In the genomic region with DNA sequence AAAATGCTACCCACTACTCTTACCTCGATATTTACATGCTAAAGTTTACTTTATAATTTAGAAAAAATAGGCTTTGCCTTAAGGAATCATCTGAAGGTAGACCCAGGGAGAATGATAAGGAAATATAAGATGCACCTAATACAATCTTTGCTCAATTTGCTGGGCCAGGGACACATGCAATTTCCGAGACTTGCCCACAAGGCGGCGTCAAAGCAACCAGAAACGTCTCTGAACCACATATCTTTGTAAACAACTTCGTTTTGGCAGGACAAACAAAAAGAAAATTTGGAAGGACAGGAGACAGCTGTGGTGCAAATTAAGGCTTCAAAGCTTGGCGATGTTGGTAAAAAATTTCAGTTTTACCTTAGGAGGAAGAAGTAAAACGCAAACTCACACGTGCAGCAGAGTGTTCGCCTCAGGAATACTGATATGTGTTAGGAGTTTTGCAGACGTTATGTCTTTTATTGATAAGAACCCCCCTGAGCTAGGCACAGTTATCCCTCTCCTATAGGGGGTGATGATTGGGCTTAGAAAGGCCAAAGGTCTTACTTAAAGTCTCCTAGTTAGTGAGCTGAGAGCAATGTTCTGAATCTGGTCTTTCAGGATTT, we compare ENCODE assay signal across 8 cellular contexts.
A peak's percentile ranks its signal among the peaks of the same experiment; 100 is the strongest.
DNase-seq lines count a peak whose midpoint lies in the region; FAIRE-seq and TF ChIP-seq lines count a peak whose summit lies in the region.

No MANE protein-coding gene starts in this region.

- no peaks in the 10 kb centered on the region for H4K20me1 ChIP-seq in BLaER1
- no peaks in the 10 kb centered on the region for H4K20me1 ChIP-seq in keratinocyte (ENCODE audit: control insufficient read depth, extremely low read depth, insufficient read depth, low read length)

- H3K36me3 ChIP-seq in BLaER1 = peaks cover 30% of the 10 kb centered on the region; the same call in 1 of the 2 replicates
- H3K36me3 ChIP-seq in keratinocyte (ENCODE audit: control insufficient read depth in 2 of 2, extremely low read depth in 1 of 2, insufficient read depth in 2 of 2, low read length in 2 of 2) = no peaks in the 10 kb centered on the region

- H3K4me1 ChIP-seq in BLaER1 (peaks cover 4% of the 10 kb centered on the region; the same call in 1 of the 2 replicates), keratinocyte (ENCODE audit: control insufficient read depth, extremely low read depth, insufficient read depth, low read length) (no peaks in the 10 kb centered on the region)

- no peak overlapping the region for H3K9ac ChIP-seq in BLaER1
- H3K9ac ChIP-seq in keratinocyte (ENCODE audit: control insufficient read depth, extremely low read depth, insufficient read depth, low read length) = no peak overlapping the region

- H3K36me3 Mint-ChIP-seq in HFFc6 (ENCODE audit: low read depth) (no peaks in the 10 kb centered on the region), brain (peaks cover 31% of the 10 kb centered on the region)

- TF ChIP-seq CTCF in HFFc6 (IDR thresholded peaks at IDR 0.05) = peak; percentile 79
- peak; percentile 63 to 73 for TF ChIP-seq CTCF in brain (conservative IDR thresholded peaks at IDR 0.05)
- TF ChIP-seq CTCF in keratinocyte (optimal IDR thresholded peaks at IDR 0.05 in 1 of 3, IDR thresholded peaks at IDR 0.05 in 1 of 3, conservative IDR thresholded peaks at IDR 0.05 in 1 of 3; ENCODE audit: extremely low read depth in 1 of 3, insufficient read depth in 2 of 3, low read length in 3 of 3) = peak; percentile 71 to 80 (median 80)

- H3K9me3 ChIP-seq in BLaER1 (no peaks in the 10 kb centered on the region), keratinocyte (ENCODE audit: control insufficient read depth, low read depth, low read length) (no peaks in the 10 kb centered on the region)

- no peak overlapping the region for H3K4me3 ChIP-seq in BLaER1
- H3K4me3 ChIP-seq in keratinocyte (ENCODE audit: control insufficient read depth in 2 of 3, extremely low read depth in 1 of 3, insufficient read depth in 2 of 3, low read depth in 1 of 3, low read length in 3 of 3) = no peak overlapping the region

- H3K4me3 Mint-ChIP-seq in HFFc6 = peak overlapping the region; percentile 24; the same call in 1 of the 2 replicates
- no peak overlapping the region for H3K4me3 Mint-ChIP-seq in brain

- no peaks in the 10 kb centered on the region for H3K27me3 ChIP-seq in BLaER1
- H3K27me3 ChIP-seq in keratinocyte (ENCODE audit: control insufficient read depth, extremely low read depth, insufficient read depth, low read length) = no peaks in the 10 kb centered on the region

- no peaks in the 10 kb centered on the region for H3K79me2 ChIP-seq in keratinocyte (ENCODE audit: control insufficient read depth, insufficient read depth, low read length)

- peak; percentile 13 for DNase-seq in HFFc6
- peak; percentile 61 for DNase-seq in UCSD-AML1 (lab: John Stamatoyannopoulos, UW; ENCODE audit: unreplicated experiment)
- no peak for DNase-seq in keratinocyte (ENCODE audit: low read depth, low spot score)
- DNase-seq in stimulated activated CD4-positive, alpha-beta T cell treated with anti-CD3 and anti-CD28 coated beads, Interleukin-4, amount 100 ng/mL, for 1 hour = peak; percentile 70
- DNase-seq in NCI-H2029 treated with DMSO at 0.1 percent for 48 hours (lab: John Stamatoyannopoulos, UW) = no peak
- no peak for DNase-seq in cortex of kidney (lab: John Stamatoyannopoulos, UW)

- H3K4me2 ChIP-seq in BLaER1 = peak overlapping the region; percentile 18; the same call in 1 of the 2 replicates
- peak overlapping the region; percentile 16 for H3K4me2 ChIP-seq in keratinocyte (ENCODE audit: control insufficient read depth, extremely low read depth, insufficient read depth, low read depth, low read length)

- H3K27me3 Mint-ChIP-seq in HFFc6 (ENCODE audit: insufficient read depth) (peaks cover 20% of the 10 kb centered on the region), brain (peaks cover 9% of the 10 kb centered on the region)

- H3K27ac ChIP-seq in BLaER1 (no peak overlapping the region), keratinocyte (ENCODE audit: control insufficient read depth, insufficient read depth, low read length) (no peak overlapping the region)

- dilution Hi-C loops in keratinocyte (cut with MboI; ENCODE audit: extremely low pct_ligation_motif_present, low sequenced_read_pairs) = no loop called here

- H3K4me1 Mint-ChIP-seq in HFFc6 (ENCODE audit: low read depth) (no peaks in the 10 kb centered on the region), brain (peaks cover 5% of the 10 kb centered on the region)

- peak; percentile 71 for FAIRE-seq in keratinocyte (lab: Jason Lieb, UNC)

- no peak overlapping the region for H3K27ac Mint-ChIP-seq in HFFc6
- H3K27ac Mint-ChIP-seq in brain = peak overlapping the region in 1 of 5 experiments; percentile 17

- H3K9me1 ChIP-seq in keratinocyte (ENCODE audit: control insufficient read depth, extremely low read depth, insufficient read depth, low read length) = no peaks in the 10 kb centered on the region

- no peak overlapping the region for H2AFZ ChIP-seq in keratinocyte (ENCODE audit: control insufficient read depth, low read length)

- H3K9me3 Mint-ChIP-seq in HFFc6 (no peaks in the 10 kb centered on the region), brain (peaks cover 0 to 7% (median 4%) of the 10 kb centered on the region in 5 experiments)

Comparison
In these comparisons a context has a peak if more than half of its experiments do, and no peak if none do; other contexts are left out.
1. DNase-seq: peak in HFFc6 (single experiment), UCSD-AML1 (single experiment) and stimulated activated CD4-positive, alpha-beta T cell treated with anti-CD3 and anti-CD28 coated beads, Interleukin-4, amount 100 ng/mL, for 1 hour (single experiment); none in keratinocyte (single experiment), NCI-H2029 treated with DMSO at 0.1 percent for 48 hours (single experiment) and cortex of kidney (single experiment).
2. Peak in every context shown above with its lines, with median percentiles within 50 percentile points of each other: CTCF ChIP-seq.